Comparison of ENCODE assay signal across 11 cellular contexts in the genomic region with DNA sequence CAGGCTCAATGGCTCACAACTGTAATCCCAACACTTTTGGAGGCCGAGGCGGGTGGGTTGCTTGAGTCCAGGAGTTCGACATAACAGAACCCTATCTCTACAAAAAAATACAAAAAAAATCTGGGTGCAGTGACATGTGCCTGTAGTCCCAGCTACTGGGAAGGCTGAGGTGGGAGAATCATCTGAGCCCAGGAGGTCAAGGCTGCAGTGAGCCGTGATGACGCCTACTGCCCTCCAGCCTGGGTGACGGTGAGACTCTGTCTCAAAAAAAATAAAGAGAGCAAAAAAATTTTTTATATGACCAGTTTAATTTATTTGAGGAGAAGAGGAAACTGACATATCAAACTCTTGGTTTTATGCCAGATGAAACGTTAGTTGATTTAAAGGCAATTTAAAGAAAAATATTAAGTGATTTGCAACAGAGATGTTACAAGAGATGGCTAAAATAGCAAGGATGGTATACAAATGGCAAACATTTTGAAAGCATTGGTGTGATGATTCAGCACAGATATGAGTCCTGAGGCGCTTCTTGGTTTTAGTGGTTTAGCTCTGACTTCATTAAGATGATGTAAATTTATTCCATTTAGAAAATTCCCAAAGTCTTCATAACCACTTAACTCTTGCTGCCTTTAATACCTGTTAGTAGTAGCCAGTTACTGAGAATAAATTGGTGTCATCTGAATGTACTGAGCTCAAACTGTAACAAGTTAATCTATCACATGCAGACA. TPM values are rescaled to one million over a fixed set of nuclear protein-coding genes. Genes with fewer than 3 reads are reported as not detected.
DNase-seq lines count a peak whose midpoint lies in the region; ATAC-seq and TF ChIP-seq lines count a peak whose summit lies in the region.
"Had no signal": no experiment of that assay in that cellular context is flagged by ENCODE, and none has a peak within 500 bp of the region (broad histone marks: within the 10 kb centered on the region; RNA-seq: fewer than 3 reads in every experiment).

No MANE protein-coding gene starts in this region.

- no TSS peak for BruUV-seq in mammary epithelial cell (replicated peaks; lab: Mats Ljungman, UMichigan)

- H3K79me2 ChIP-seq in mammary epithelial cell (ENCODE audit: insufficient read depth, low read length) (peaks cover 4% of the 10 kb centered on the region), MM.1S (ENCODE audit: low read length) (no peaks in the 10 kb centered on the region)

- intact Hi-C loops in mammary epithelial cell (cut with micrococcal nuclease): no loop called here

- H3K27me3 ChIP-seq in mammary epithelial cell (ENCODE audit: insufficient read depth, low read length): no peaks in the 10 kb centered on the region
- no peaks in the 10 kb centered on the region for H3K27me3 ChIP-seq in MM.1S (replicated peaks; ENCODE audit: insufficient read depth, low read length)
- H3K27me3 ChIP-seq: SJSA1 had no signal

- H3K4me2 ChIP-seq in mammary epithelial cell (ENCODE audit: insufficient read depth, low read depth, low read length) (no peak overlapping the region), MM.1S (ENCODE audit: low read depth, low read length) (no peak overlapping the region)

- H2AFZ ChIP-seq in mammary epithelial cell (ENCODE audit: low read depth, low read length) (no peak overlapping the region), MM.1S (ENCODE audit: low read length) (no peak overlapping the region)

- H4K20me1 ChIP-seq in mammary epithelial cell (ENCODE audit: insufficient read depth, low read length) (no peaks in the 10 kb centered on the region), MM.1S (ENCODE audit: insufficient read depth, low read length) (no peaks in the 10 kb centered on the region)

- dilution Hi-C loops in mammary epithelial cell (cut with HindIII; ENCODE audit: low sequenced_read_pairs): no loop called here

- H3K27ac ChIP-seq in mammary epithelial cell (ENCODE audit: insufficient read depth, low read depth, low read length): no peak overlapping the region
- H3K27ac ChIP-seq in MM.1S (ENCODE audit: low read length): no peak overlapping the region
- H3K27ac ChIP-seq in caudate nucleus (ENCODE audit: low read depth, low read length): no peak overlapping the region
- H3K27ac ChIP-seq: SJSA1 had no signal

- H3K9me3 ChIP-seq in mammary epithelial cell (replicated peaks; ENCODE audit: insufficient read depth, low read length) (no peaks in the 10 kb centered on the region), MM.1S (replicated peaks; ENCODE audit: insufficient read depth, low read length) (no peaks in the 10 kb centered on the region)
- H3K9me3 ChIP-seq: SJSA1 had no signal

- in situ Hi-C loops in mammary epithelial cell (cut with MboI; ENCODE audit: low sequenced_read_pairs in 2 of 2): loop anchor here in 1 of 2 donors (25.0 kb wide), 1 partner anchor 801 kb away; no protein-coding TSS in a partner anchor

- peak; percentile 88 for DNase-seq in ELR (ENCODE audit: low read depth)
- peak; percentile 79 for DNase-seq in NCI-H226
- DNase-seq in mammary epithelial cell: peak; percentile 89
- DNase-seq in non-pigmented ciliary epithelial cell (ENCODE audit: low read depth): peak; percentile 58
- no peak for DNase-seq in MM.1S
- no peak for DNase-seq in caudate nucleus (lab: John Stamatoyannopoulos, UW)
- no peak for DNase-seq in DMS 273 (lab: John Stamatoyannopoulos, UW; ENCODE audit: unreplicated experiment)
- DNase-seq: hippocampal formation, NCI-H1694 treated with DMSO at 0.1 percent for 48 hours had no signal

- ATAC-seq in HG03135 (IDR thresholded peaks at IDR 0.05; ENCODE audit: unreplicated experiment): no peak

- 59% methylated on average over 6 of the region's 8 CpGs for WGBS in mammary epithelial cell (ENCODE audit: low coverage, missing lambda C conversion rate)

- H3K4me1 ChIP-seq in mammary epithelial cell (ENCODE audit: insufficient read depth, low read length) (peaks cover 15% of the 10 kb centered on the region), MM.1S (ENCODE audit: low read length) (no peaks in the 10 kb centered on the region)
- H3K4me1 ChIP-seq: SJSA1 had no signal

- H3F3A ChIP-seq in MM.1S (ENCODE audit: insufficient read depth, low read length): no peaks in the 10 kb centered on the region

- peaks cover 6% of the 10 kb centered on the region for H3K36me3 ChIP-seq in mammary epithelial cell (ENCODE audit: insufficient read depth, low read length)
- no peaks in the 10 kb centered on the region for H3K36me3 ChIP-seq in MM.1S (replicated peaks; ENCODE audit: insufficient read depth, low read length)

- TF ChIP-seq CTCF in mammary epithelial cell (conservative IDR thresholded peaks at IDR 0.05 in 1 of 2, IDR thresholded peaks at IDR 0.05 in 1 of 2; ENCODE audit: extremely low read depth in 1 of 2, insufficient read depth in 1 of 2, low read depth in 1 of 2, low read length in 2 of 2) (no peak), MM.1S (IDR thresholded peaks at IDR 0.05; ENCODE audit: low read length) (no peak)

- CTCF ChIA-PET in mammary epithelial cell (lab: Charles Lee; ENCODE audit: low non-redundant PET): interaction anchor here (0.7 kb wide), 1 partner anchor 28 kb away, joined by 4 read pairs; no protein-coding TSS in a partner anchor

- no peak overlapping the region for H3K9ac ChIP-seq in mammary epithelial cell (ENCODE audit: insufficient read depth, low read length)
- H3K9ac ChIP-seq in MM.1S (ENCODE audit: low read length): no peak overlapping the region

- no peak overlapping the region for H3K4me3 ChIP-seq in mammary epithelial cell (replicated peaks in 1 of 3; ENCODE audit: insufficient read depth in 1 of 3, low read depth in 2 of 3, low read length in 3 of 3)
- H3K4me3 ChIP-seq in MM.1S (ENCODE audit: low read length): no peak overlapping the region
- H3K4me3 ChIP-seq: SJSA1 had no signal

- no peaks in the 10 kb centered on the region for H3K9me2 ChIP-seq in MM.1S (replicated peaks; ENCODE audit: insufficient read depth, low read length)

RNA-seq across cellular contexts. Expression of a gene that starts 17.7 kb away (rescaled TPM):
- 10 to 100 TPM in 1 of 2 donors, 1 to 10 TPM in 1; 4.8 to 29.1 TPM for total RNA-seq in mammary epithelial cell
- polyA plus RNA-seq in mammary epithelial cell: 15.1 TPM
- polyA minus RNA-seq in mammary epithelial cell: 10.8 TPM

RNA-seq across cellular contexts. Expression of a gene that starts 17.8 kb away (rescaled TPM):
- total RNA-seq in mammary epithelial cell: 10 to 100 TPM; 10.0 to 24.2 TPM
- 5.3 TPM for polyA plus RNA-seq in mammary epithelial cell
- polyA minus RNA-seq in mammary epithelial cell: 16.7 TPM

Comparison
In these comparisons a context has a peak if more than half of its experiments do, and no peak if none do; other contexts are left out.
1. DNase-seq: peak in ELR (single experiment), NCI-H226 (single experiment), mammary epithelial cell (single experiment) and non-pigmented ciliary epithelial cell (single experiment); none in MM.1S (single experiment), caudate nucleus (0 of 61) and DMS 273 (single experiment).